ENCODE assay signal across 8 cellular contexts in the genomic region with DNA sequence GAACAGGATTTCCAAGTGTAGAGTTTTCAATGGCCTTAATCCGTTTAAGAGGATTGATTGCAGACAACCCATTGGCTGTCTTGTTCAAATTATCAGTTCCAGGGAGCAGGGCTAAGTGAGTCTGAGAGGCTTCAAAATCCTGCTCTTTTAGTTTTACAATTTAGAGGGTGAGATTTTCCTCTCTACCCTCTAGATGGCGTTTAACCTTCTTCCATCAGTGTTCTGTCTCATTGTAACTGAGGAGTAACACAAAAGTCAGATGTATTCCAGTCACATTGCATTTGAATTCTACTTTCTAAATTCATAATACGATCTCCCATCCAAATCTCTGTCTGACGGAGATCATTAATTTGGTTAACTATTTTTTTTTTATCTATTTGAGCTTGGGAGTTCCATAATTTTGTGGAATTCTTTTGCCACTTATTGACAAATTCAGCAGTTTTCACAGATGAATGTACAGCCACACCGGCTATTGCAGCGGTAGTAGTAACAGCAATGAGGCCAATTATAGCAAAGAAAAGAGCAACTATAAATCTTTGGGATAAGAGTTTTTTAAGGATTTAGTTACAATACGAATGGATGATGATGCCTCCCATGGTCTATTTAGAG. TPM values are rescaled to one million over a fixed set of nuclear protein-coding genes. Genes with fewer than 3 reads are reported as not detected.
DNase-seq lines count a peak whose midpoint lies in the region; TF ChIP-seq lines count a peak whose summit lies in the region.

No MANE protein-coding gene starts in this region.

- no peak overlapping the region for H2AFZ ChIP-seq in parathyroid adenoma

- TF ChIP-seq EP300 in suprapubic skin (IDR thresholded peaks at IDR 0.05) = no peak

- H3K9ac ChIP-seq in parathyroid adenoma = no peak overlapping the region

- no peak for TF ChIP-seq POLR2A in suprapubic skin (IDR thresholded peaks at IDR 0.05)

- no peak overlapping the region for H3K27ac ChIP-seq in coronary artery
- H3K27ac ChIP-seq in parathyroid adenoma = no peak overlapping the region
- no peak overlapping the region for H3K27ac ChIP-seq in suprapubic skin

- TF ChIP-seq CTCF in coronary artery (IDR thresholded peaks at IDR 0.05) (peak; percentile 25), parathyroid adenoma (IDR thresholded peaks at IDR 0.05) (peak; percentile 60), suprapubic skin (IDR thresholded peaks at IDR 0.05) (peak in 1 of 2 donors; percentile 45)

- DNase-seq in NCI-H1092 treated with DMSO at 0.1 percent for 48 hours (lab: John Stamatoyannopoulos, UW) = peak; percentile 9
- no peak for DNase-seq in NCI-H1092 (lab: John Stamatoyannopoulos, UW)
- DNase-seq in NAMALWA (ENCODE audit: low spot score) = peak; percentile 72
- no peak for DNase-seq in coronary artery (ENCODE audit: low spot score)
- no peak for DNase-seq in NCI-H345 treated with DMSO at 0.1 percent for 48 hours (lab: John Stamatoyannopoulos, UW; ENCODE audit: unreplicated experiment)
- no peak for DNase-seq in activated CD4-positive, alpha-beta T cell treated with anti-CD3 and anti-CD28 coated beads, Interleukin-2, amount 50 U/mL, for 48 hours
- DNase-seq in suprapubic skin (ENCODE audit: low spot score in 2 of 2) = no peak

- H3K79me2 ChIP-seq in parathyroid adenoma = no peaks in the 10 kb centered on the region

- WGBS in suprapubic skin = 25% methylated on average over 7 of the region's 7 CpGs

- H3K27me3 ChIP-seq in parathyroid adenoma (ENCODE audit: control insufficient read depth, insufficient read depth, low read length) (no peaks in the 10 kb centered on the region), suprapubic skin (peaks cover 3% of the 10 kb centered on the region)

- H3K36me3 ChIP-seq in parathyroid adenoma (ENCODE audit: control insufficient read depth, insufficient read depth, low read length) (no peaks in the 10 kb centered on the region), suprapubic skin (no peaks in the 10 kb centered on the region)

- H3K9me3 ChIP-seq in parathyroid adenoma (ENCODE audit: control insufficient read depth, low read length) (no peaks in the 10 kb centered on the region), suprapubic skin (no peaks in the 10 kb centered on the region)

- H3K4me2 ChIP-seq in parathyroid adenoma (ENCODE audit: low read length) = no peak overlapping the region

- H3K4me3 ChIP-seq in coronary artery = no peak overlapping the region
- no peak overlapping the region for H3K4me3 ChIP-seq in parathyroid adenoma (ENCODE audit: low read depth, low read length)
- H3K4me3 ChIP-seq in suprapubic skin = no peak overlapping the region

- H3K4me1 ChIP-seq in parathyroid adenoma (peaks cover 3% of the 10 kb centered on the region), suprapubic skin (peaks cover 11% of the 10 kb centered on the region)

RNA-seq across cellular contexts. Expression of a gene that starts 7.8 kb away (rescaled TPM):
- not detected for total RNA-seq in suprapubic skin

RNA-seq across cellular contexts. Expression of a gene that starts 10.4 kb away (rescaled TPM):
- total RNA-seq in suprapubic skin = not detected

RNA-seq across cellular contexts. Expression of a gene that starts 19.2 kb away (rescaled TPM):
- 1 to 10 TPM; 1.2 to 3.5 (median 1.6) TPM for total RNA-seq in suprapubic skin

RNA-seq across cellular contexts. Expression of a gene that starts 25.7 kb away (rescaled TPM):
- total RNA-seq in suprapubic skin = not detected

RNA-seq across cellular contexts. Expression of a gene that starts 29.4 kb away (rescaled TPM):
- total RNA-seq in suprapubic skin = not detected

Comparison
In these comparisons a context has a peak if more than half of its experiments do, and no peak if none do; other contexts are left out.
1. DNase-seq: peak in NCI-H1092 treated with DMSO at 0.1 percent for 48 hours (single experiment) and NAMALWA (single experiment); none in NCI-H1092 (single experiment), coronary artery (single experiment), NCI-H345 treated with DMSO at 0.1 percent for 48 hours (single experiment), activated CD4-positive, alpha-beta T cell treated with anti-CD3 and anti-CD28 coated beads, Interleukin-2, amount 50 U/mL, for 48 hours (0 of 2) and suprapubic skin (0 of 2).